11 cellular contexts compared by ENCODE assay signal in genomic region chr15:56371495-56372147, GRCh38. TPM values are rescaled to one million over a fixed set of nuclear protein-coding genes. Genes with fewer than 3 reads are reported as not detected.
DNase-seq lines count a peak whose midpoint lies in the region; ATAC-seq and TF ChIP-seq lines count a peak whose summit lies in the region.
"Had no signal": no experiment of that assay in that cellular context is flagged by ENCODE, and none has a peak within 500 bp of the region (broad histone marks: within the 10 kb centered on the region; RNA-seq: fewer than 3 reads in every experiment).

No MANE protein-coding gene starts in this region.

- POLR2A ChIA-PET in activated B cell treated with CpG ODN at 0.5 μM for 24 hours (lab: Charles Lee), result interaction anchor here (0.7 to 1.7 kb wide), 3 partner anchors 15 to 127 kb away, joined by 3 to 4 read pairs (median 4); no protein-coding TSS in a partner anchor

- H3K4me1 Mint-ChIP-seq in activated B cell treated with CpG ODN at 0.5 μM for 24 hours, result peaks cover 45% of the 10 kb centered on the region
- no peaks in the 10 kb centered on the region for H3K4me1 Mint-ChIP-seq in activated naive CD4-positive, alpha-beta T cell treated with anti-CD3 and anti-CD28 coated beads, Interleukin-2, amount 10 ng/mL, durations not matched to agents 7 days and 5 days

- peak overlapping the region; percentile 52 for H3K4me3 Mint-ChIP-seq in activated B cell treated with CpG ODN at 0.5 μM for 24 hours
- no peak overlapping the region for H3K4me3 Mint-ChIP-seq in activated naive CD4-positive, alpha-beta T cell treated with anti-CD3 and anti-CD28 coated beads, Interleukin-2, amount 10 ng/mL, durations not matched to agents 7 days and 5 days
- H3K4me3 Mint-ChIP-seq: activated CD4-positive, alpha-beta T cell treated with anti-CD3 and anti-CD28 coated beads, Interleukin-2, amount 10 ng/mL, durations not matched to agents 7 days and 5 days had no signal

- H3K36me3 Mint-ChIP-seq in activated B cell treated with CpG ODN at 0.5 μM for 24 hours (ENCODE audit: low read depth), result peaks cover 8% of the 10 kb centered on the region
- no peaks in the 10 kb centered on the region for H3K36me3 Mint-ChIP-seq in activated naive CD4-positive, alpha-beta T cell treated with anti-CD3 and anti-CD28 coated beads, Interleukin-2, amount 10 ng/mL, durations not matched to agents 7 days and 5 days

- intact Hi-C loops in activated B cell treated with CpG ODN at 0.5 μM for 24 hours (cut with micrococcal nuclease), result loop anchor here (2.0 kb wide), 1 partner anchor 93 kb away; the partner anchor contains the start of gene MNS1

- ATAC-seq in GM18502 (IDR thresholded peaks at IDR 0.05; ENCODE audit: poor library complexity, unreplicated experiment) (peak; percentile 89), GM19467 (IDR thresholded peaks at IDR 0.05; ENCODE audit: unreplicated experiment) (peak; percentile 82), HG03064 (IDR thresholded peaks at IDR 0.05; ENCODE audit: low read depth, unreplicated experiment) (peak; percentile 68), activated B cell treated with CpG ODN at 0.5 μM for 24 hours (ENCODE audit: low read depth) (peak; percentile 81)

- H3K9me3 Mint-ChIP-seq in activated B cell treated with CpG ODN at 0.5 μM for 24 hours, result peaks cover 4% of the 10 kb centered on the region
- no peaks in the 10 kb centered on the region for H3K9me3 Mint-ChIP-seq in activated naive CD4-positive, alpha-beta T cell treated with anti-CD3 and anti-CD28 coated beads, Interleukin-2, amount 10 ng/mL, durations not matched to agents 7 days and 5 days

- H3K27me3 Mint-ChIP-seq in activated B cell treated with CpG ODN at 0.5 μM for 24 hours, result no peaks in the 10 kb centered on the region
- peaks cover 8% of the 10 kb centered on the region for H3K27me3 Mint-ChIP-seq in activated naive CD4-positive, alpha-beta T cell treated with anti-CD3 and anti-CD28 coated beads, Interleukin-2, amount 10 ng/mL, durations not matched to agents 7 days and 5 days

- H3K4me3 ChIP-seq in H7 (ENCODE audit: insufficient read depth, low read depth, low read length), result no peak overlapping the region
- H3K4me3 ChIP-seq: pancreas had no signal

- H3K27me3 ChIP-seq in H7 (ENCODE audit: control insufficient read depth, insufficient read depth, low read length), result no peaks in the 10 kb centered on the region
- H3K27me3 ChIP-seq: pancreas had no signal

- no peak for TF ChIP-seq CTCF in activated B cell treated with CpG ODN at 0.5 μM for 24 hours (IDR thresholded peaks at IDR 0.05)

- CTCF ChIA-PET in activated B cell treated with CpG ODN at 0.5 μM for 24 hours (lab: Charles Lee), result interaction anchor here (0.6 to 1.9 kb wide), 2 partner anchors 127 to 306 kb away, joined by 3 to 6 read pairs; no protein-coding TSS in a partner anchor
- CTCF ChIA-PET in activated naive CD4-positive, alpha-beta T cell treated with anti-CD3 and anti-CD28 coated beads, Interleukin-2, amount 10 ng/mL, durations not matched to agents 7 days and 5 days (lab: Charles Lee), result no interaction called here

- peak overlapping the region; percentile 81 for H3K27ac Mint-ChIP-seq in activated B cell treated with CpG ODN at 0.5 μM for 24 hours
- no peak overlapping the region for H3K27ac Mint-ChIP-seq in activated naive CD4-positive, alpha-beta T cell treated with anti-CD3 and anti-CD28 coated beads, Interleukin-2, amount 10 ng/mL, durations not matched to agents 7 days and 5 days
- H3K27ac Mint-ChIP-seq: activated CD4-positive, alpha-beta T cell treated with anti-CD3 and anti-CD28 coated beads, Interleukin-2, amount 10 ng/mL, durations not matched to agents 7 days and 5 days had no signal

- H3K36me3 ChIP-seq in H7 (replicated peaks; ENCODE audit: control insufficient read depth, insufficient read depth, low read length), result no peaks in the 10 kb centered on the region
- H3K36me3 ChIP-seq: pancreas had no signal

- DNase-seq in activated B cell treated with CpG ODN at 0.5 μM for 24 hours, result no peak
- DNase-seq in H7, result no peak
- DNase-seq in A172 (ENCODE audit: low spot score), result no peak
- DNase-seq in activated naive CD4-positive, alpha-beta T cell treated with anti-CD3 and anti-CD28 coated beads, Interleukin-2, amount 10 ng/mL, durations not matched to agents 7 days and 5 days, result no peak
- no peak for DNase-seq in ureter (ENCODE audit: low spot score)
- DNase-seq: activated CD4-positive, alpha-beta T cell treated with anti-CD3 and anti-CD28 coated beads, Interleukin-2, amount 10 ng/mL, durations not matched to agents 7 days and 5 days; NCI-H748 treated with DMSO at 0.1 percent for 48 hours; pancreas had no signal

RNA-seq across cellular contexts. Expression of gene TEX9, which starts 6.4 kb away (rescaled TPM):
- total RNA-seq in activated B cell treated with CpG ODN at 0.5 μM for 24 hours (29.7 and 31.3 TPM in 2 replicates), ureter (20.5 TPM)
- 7.2 and 8.8 TPM in 2 replicates for total RNA-seq in H7 (2014; rRNA removed; shearing (Covaris generic))
- 9.0 and 15.3 TPM in 2 replicates for total RNA-seq in A172 (2014; rRNA removed; shearing (Covaris generic))
